1 cellular context compared by ENCODE assay signal in genomic region chr7:17184805-17185689, GRCh38.
TF ChIP-seq lines count a peak whose summit lies in the region.

No MANE protein-coding gene starts in this region.

TF ChIP-seq in HepG2, 621 proteins besides CTCF, POLR2A, EP300 and RAD21 (continued from another document and continues in another):
- TF ChIP-seq PRPF4 (IDR thresholded peaks at IDR 0.05; ENCODE audit: low read depth, low read length, poor library complexity, severe bottlenecking) (no peak), ZNF746 (CRISPR knock-in tag; IDR thresholded peaks at IDR 0.05) (no peak), ZNF598 (CRISPR knock-in tag; IDR thresholded peaks at IDR 0.05; ENCODE audit: borderline replicate concordance) (no peak), TFAP4 (IDR thresholded peaks at IDR 0.05; ENCODE audit: borderline replicate concordance, low read depth) (peak; percentile 37; the same call in 1 of the 2 replicates), ZNF121 (CRISPR knock-in tag; IDR thresholded peaks at IDR 0.05) (no peak), POGZ (CRISPR knock-in tag; IDR thresholded peaks at IDR 0.05) (peak; percentile 89), DPF2 (CRISPR knock-in tag; IDR thresholded peaks at IDR 0.05; ENCODE audit: borderline replicate concordance, low read depth) (peak; percentile 88), PAWR (CRISPR knock-in tag; IDR thresholded peaks at IDR 0.05; ENCODE audit: borderline replicate concordance) (no peak), SP4 (CRISPR knock-in tag; IDR thresholded peaks at IDR 0.05) (no peak), KLF6 (CRISPR knock-in tag; IDR thresholded peaks at IDR 0.05) (no peak; the same call in 1 of the 2 replicates), FOXJ3 (CRISPR knock-in tag; IDR thresholded peaks at IDR 0.05; ENCODE audit: borderline replicate concordance) (peak; percentile 97), KLF15 (CRISPR knock-in tag; IDR thresholded peaks at IDR 0.05; ENCODE audit: borderline replicate concordance) (no peak), KDM5B (CRISPR knock-in tag; IDR thresholded peaks at IDR 0.05; ENCODE audit: borderline replicate concordance) (no peak), ZNF570 (CRISPR knock-in tag; IDR thresholded peaks at IDR 0.05; ENCODE audit: borderline replicate concordance) (no peak), KDM4B (CRISPR knock-in tag; IDR thresholded peaks at IDR 0.05) (no peak), GFI1 (CRISPR knock-in tag; IDR thresholded peaks at IDR 0.05; ENCODE audit: borderline replicate concordance) (peak; percentile 40; the same call in 1 of the 2 replicates), RBAK (CRISPR knock-in tag; IDR thresholded peaks at IDR 0.05) (no peak), ZNF136 (CRISPR knock-in tag; IDR thresholded peaks at IDR 0.05; ENCODE audit: low read depth) (peak; percentile 29; the same call in 1 of the 2 replicates), DNMT1 (CRISPR knock-in tag; IDR thresholded peaks at IDR 0.05) (no peak), SALL1 (CRISPR knock-in tag; IDR thresholded peaks at IDR 0.05) (peak; percentile 76; the same call in 1 of the 2 replicates), TBL1XR1 (IDR thresholded peaks at IDR 0.05; ENCODE audit: borderline replicate concordance, low read length, partially characterized antibody) (peak; percentile 20), HDAC1 (CRISPR knock-in tag; IDR thresholded peaks at IDR 0.05) (peak; percentile 71), CHCHD3 (CRISPR knock-in tag; IDR thresholded peaks at IDR 0.05) (no peak), ZNF292 (CRISPR knock-in tag; IDR thresholded peaks at IDR 0.05; ENCODE audit: borderline replicate concordance, low read depth) (peak; percentile 31; the same call in 1 of the 2 replicates), ZNF780A (CRISPR knock-in tag; IDR thresholded peaks at IDR 0.05) (no peak), GATA4 (IDR thresholded peaks at IDR 0.05; ENCODE audit: borderline replicate concordance, low read depth) (peak; percentile 72; the same call in 1 of the 2 replicates), SOX13 (IDR thresholded peaks at IDR 0.05) (peak; percentile 45; the same call in 1 of the 2 replicates), SOX13 (CRISPR knock-in tag; conservative IDR thresholded peaks at IDR 0.05 in 1 of 2, IDR thresholded peaks at IDR 0.05 in 1 of 2) (peak in 1 of 2 experiments; percentile 89; a peak in 2 of 4 replicates), ZBTB20 (CRISPR knock-in tag; IDR thresholded peaks at IDR 0.05; ENCODE audit: borderline replicate concordance, low read depth) (peak; percentile 86; the same call in 1 of the 2 replicates), NCOR1 (IDR thresholded peaks at IDR 0.05; ENCODE audit: borderline replicate concordance, low read length) (peak; percentile 90), CEBPB (IDR thresholded peaks at IDR 0.05; ENCODE audit: borderline replicate concordance, low read depth, low read length) (peak; percentile 87), SP5 (CRISPR knock-in tag; IDR thresholded peaks at IDR 0.05; ENCODE audit: borderline replicate concordance, low read depth) (peak; percentile 33; the same call in 1 of the 2 replicates), HHEX (CRISPR knock-in tag; IDR thresholded peaks at IDR 0.05) (peak; percentile 53; the same call in 1 of the 2 replicates), KDM6A (CRISPR knock-in tag; IDR thresholded peaks at IDR 0.05; ENCODE audit: low read depth) (peak; percentile 81), ZNF460 (CRISPR knock-in tag; IDR thresholded peaks at IDR 0.05; ENCODE audit: borderline replicate concordance) (no peak), IRF2 (CRISPR knock-in tag; IDR thresholded peaks at IDR 0.05) (peak; percentile 86; the same call in 1 of the 2 replicates), ZSCAN9 (CRISPR knock-in tag; IDR thresholded peaks at IDR 0.05; ENCODE audit: borderline replicate concordance) (0 out of 2 replicates have a peak, but pooled peaks have one; percentile 21), ZBTB3 (CRISPR knock-in tag; IDR thresholded peaks at IDR 0.05; ENCODE audit: borderline replicate concordance, low read depth) (no peak), KDM5A (IDR thresholded peaks at IDR 0.05; ENCODE audit: borderline replicate concordance, low read length) (no peak), ZNF124 (CRISPR knock-in tag; IDR thresholded peaks at IDR 0.05) (peak; percentile 58; the same call in 1 of the 2 replicates), ZFP1 (CRISPR knock-in tag; IDR thresholded peaks at IDR 0.05) (peak; percentile 20; the same call in 1 of the 2 replicates), ZNF761 (CRISPR knock-in tag; conservative IDR thresholded peaks at IDR 0.05) (0 out of 2 replicates have a peak, but pooled peaks have one; percentile 37), SMAD3 (CRISPR knock-in tag; IDR thresholded peaks at IDR 0.05) (peak; percentile 72; the same call in 1 of the 2 replicates), GRHL1 (CRISPR knock-in tag; conservative IDR thresholded peaks at IDR 0.05) (no peak)
- TF ChIP-seq, protein P1, sequence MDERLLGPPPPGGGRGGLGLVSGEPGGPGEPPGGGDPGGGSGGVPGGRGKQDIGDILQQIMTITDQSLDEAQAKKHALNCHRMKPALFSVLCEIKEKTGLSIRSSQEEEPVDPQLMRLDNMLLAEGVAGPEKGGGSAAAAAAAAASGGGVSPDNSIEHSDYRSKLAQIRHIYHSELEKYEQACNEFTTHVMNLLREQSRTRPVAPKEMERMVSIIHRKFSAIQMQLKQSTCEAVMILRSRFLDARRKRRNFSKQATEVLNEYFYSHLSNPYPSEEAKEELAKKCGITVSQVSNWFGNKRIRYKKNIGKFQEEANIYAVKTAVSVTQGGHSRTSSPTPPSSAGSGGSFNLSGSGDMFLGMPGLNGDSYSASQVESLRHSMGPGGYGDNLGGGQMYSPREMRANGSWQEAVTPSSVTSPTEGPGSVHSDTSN (CRISPR knock-in tag; IDR thresholded peaks at IDR 0.05), result no peak
- TF ChIP-seq, protein P2, sequence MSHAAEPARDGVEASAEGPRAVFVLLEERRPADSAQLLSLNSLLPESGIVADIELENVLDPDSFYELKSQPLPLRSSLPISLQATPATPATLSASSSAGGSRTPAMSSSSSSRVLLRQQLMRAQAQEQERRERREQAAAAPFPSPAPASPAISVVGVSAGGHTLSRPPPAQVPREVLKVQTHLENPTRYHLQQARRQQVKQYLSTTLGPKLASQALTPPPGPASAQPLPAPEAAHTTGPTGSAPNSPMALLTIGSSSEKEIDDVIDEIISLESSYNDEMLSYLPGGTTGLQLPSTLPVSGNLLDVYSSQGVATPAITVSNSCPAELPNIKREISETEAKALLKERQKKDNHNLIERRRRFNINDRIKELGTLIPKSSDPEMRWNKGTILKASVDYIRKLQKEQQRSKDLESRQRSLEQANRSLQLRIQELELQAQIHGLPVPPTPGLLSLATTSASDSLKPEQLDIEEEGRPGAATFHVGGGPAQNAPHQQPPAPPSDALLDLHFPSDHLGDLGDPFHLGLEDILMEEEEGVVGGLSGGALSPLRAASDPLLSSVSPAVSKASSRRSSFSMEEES (CRISPR knock-in tag; IDR thresholded peaks at IDR 0.05), result peak; percentile 76; the same call in 1 of the 2 replicates
- TF ChIP-seq, protein P3, sequence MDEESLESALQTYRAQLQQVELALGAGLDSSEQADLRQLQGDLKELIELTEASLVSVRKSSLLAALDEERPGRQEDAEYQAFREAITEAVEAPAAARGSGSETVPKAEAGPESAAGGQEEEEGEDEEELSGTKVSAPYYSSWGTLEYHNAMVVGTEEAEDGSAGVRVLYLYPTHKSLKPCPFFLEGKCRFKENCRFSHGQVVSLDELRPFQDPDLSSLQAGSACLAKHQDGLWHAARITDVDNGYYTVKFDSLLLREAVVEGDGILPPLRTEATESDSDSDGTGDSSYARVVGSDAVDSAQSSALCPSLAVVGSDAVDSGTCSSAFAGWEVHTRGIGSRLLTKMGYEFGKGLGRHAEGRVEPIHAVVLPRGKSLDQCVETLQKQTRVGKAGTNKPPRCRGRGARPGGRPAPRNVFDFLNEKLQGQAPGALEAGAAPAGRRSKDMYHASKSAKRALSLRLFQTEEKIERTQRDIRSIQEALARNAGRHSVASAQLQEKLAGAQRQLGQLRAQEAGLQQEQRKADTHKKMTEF (CRISPR knock-in tag; IDR thresholded peaks at IDR 0.05), result peak; percentile 90
- TF ChIP-seq, protein P4, sequence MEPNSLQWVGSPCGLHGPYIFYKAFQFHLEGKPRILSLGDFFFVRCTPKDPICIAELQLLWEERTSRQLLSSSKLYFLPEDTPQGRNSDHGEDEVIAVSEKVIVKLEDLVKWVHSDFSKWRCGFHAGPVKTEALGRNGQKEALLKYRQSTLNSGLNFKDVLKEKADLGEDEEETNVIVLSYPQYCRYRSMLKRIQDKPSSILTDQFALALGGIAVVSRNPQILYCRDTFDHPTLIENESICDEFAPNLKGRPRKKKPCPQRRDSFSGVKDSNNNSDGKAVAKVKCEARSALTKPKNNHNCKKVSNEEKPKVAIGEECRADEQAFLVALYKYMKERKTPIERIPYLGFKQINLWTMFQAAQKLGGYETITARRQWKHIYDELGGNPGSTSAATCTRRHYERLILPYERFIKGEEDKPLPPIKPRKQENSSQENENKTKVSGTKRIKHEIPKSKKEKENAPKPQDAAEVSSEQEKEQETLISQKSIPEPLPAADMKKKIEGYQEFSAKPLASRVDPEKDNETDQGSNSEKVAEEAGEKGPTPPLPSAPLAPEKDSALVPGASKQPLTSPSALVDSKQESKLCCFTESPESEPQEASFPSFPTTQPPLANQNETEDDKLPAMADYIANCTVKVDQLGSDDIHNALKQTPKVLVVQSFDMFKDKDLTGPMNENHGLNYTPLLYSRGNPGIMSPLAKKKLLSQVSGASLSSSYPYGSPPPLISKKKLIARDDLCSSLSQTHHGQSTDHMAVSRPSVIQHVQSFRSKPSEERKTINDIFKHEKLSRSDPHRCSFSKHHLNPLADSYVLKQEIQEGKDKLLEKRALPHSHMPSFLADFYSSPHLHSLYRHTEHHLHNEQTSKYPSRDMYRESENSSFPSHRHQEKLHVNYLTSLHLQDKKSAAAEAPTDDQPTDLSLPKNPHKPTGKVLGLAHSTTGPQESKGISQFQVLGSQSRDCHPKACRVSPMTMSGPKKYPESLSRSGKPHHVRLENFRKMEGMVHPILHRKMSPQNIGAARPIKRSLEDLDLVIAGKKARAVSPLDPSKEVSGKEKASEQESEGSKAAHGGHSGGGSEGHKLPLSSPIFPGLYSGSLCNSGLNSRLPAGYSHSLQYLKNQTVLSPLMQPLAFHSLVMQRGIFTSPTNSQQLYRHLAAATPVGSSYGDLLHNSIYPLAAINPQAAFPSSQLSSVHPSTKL (CRISPR knock-in tag; IDR thresholded peaks at IDR 0.05), result peak; percentile 96
- TF ChIP-seq, protein P5, sequence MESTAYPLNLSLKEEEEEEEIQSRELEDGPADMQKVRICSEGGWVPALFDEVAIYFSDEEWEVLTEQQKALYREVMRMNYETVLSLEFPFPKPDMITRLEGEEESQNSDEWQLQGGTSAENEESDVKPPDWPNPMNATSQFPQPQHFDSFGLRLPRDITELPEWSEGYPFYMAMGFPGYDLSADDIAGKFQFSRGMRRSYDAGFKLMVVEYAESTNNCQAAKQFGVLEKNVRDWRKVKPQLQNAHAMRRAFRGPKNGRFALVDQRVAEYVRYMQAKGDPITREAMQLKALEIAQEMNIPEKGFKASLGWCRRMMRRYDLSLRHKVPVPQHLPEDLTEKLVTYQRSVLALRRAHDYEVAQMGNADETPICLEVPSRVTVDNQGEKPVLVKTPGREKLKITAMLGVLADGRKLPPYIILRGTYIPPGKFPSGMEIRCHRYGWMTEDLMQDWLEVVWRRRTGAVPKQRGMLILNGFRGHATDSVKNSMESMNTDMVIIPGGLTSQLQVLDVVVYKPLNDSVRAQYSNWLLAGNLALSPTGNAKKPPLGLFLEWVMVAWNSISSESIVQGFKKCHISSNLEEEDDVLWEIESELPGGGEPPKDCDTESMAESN (CRISPR knock-in tag; conservative IDR thresholded peaks at IDR 0.05), result no peak
- TF ChIP-seq, protein P6, sequence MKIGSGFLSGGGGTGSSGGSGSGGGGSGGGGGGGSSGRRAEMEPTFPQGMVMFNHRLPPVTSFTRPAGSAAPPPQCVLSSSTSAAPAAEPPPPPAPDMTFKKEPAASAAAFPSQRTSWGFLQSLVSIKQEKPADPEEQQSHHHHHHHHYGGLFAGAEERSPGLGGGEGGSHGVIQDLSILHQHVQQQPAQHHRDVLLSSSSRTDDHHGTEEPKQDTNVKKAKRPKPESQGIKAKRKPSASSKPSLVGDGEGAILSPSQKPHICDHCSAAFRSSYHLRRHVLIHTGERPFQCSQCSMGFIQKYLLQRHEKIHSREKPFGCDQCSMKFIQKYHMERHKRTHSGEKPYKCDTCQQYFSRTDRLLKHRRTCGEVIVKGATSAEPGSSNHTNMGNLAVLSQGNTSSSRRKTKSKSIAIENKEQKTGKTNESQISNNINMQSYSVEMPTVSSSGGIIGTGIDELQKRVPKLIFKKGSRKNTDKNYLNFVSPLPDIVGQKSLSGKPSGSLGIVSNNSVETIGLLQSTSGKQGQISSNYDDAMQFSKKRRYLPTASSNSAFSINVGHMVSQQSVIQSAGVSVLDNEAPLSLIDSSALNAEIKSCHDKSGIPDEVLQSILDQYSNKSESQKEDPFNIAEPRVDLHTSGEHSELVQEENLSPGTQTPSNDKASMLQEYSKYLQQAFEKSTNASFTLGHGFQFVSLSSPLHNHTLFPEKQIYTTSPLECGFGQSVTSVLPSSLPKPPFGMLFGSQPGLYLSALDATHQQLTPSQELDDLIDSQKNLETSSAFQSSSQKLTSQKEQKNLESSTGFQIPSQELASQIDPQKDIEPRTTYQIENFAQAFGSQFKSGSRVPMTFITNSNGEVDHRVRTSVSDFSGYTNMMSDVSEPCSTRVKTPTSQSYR (CRISPR knock-in tag; IDR thresholded peaks at IDR 0.05; ENCODE audit: borderline replicate concordance), result no peak
